9 cellular contexts compared by ENCODE assay signal in the genomic region with DNA sequence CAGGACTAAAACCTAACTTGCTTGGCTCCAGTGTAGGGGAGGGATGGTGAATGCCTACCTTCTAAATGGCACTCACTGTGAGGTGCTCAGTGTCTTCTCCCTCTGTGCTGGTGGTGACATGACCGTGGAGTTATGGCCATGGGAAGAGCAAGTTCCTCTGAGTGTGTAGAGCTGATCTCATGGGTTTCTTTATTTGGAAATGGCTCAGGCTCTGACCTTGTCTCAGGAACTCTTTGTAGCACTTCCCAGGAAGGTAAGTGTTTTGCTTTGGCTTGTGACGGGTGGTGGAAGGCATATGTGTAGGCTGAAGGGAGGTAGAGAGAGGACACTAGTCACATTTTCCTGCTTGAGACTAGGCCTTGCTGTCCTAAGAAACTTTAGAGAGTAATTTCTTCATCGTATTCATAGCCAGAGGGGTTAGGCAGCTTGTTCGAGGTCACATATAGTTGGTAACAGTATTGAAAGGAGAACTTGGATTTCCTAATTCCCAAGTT. TPM values are rescaled to one million over a fixed set of nuclear protein-coding genes. Genes with fewer than 3 reads are reported as not detected.
DNase-seq lines count a peak whose midpoint lies in the region; ATAC-seq and TF ChIP-seq lines count a peak whose summit lies in the region.
"Had no signal": no experiment of that assay in that cellular context is flagged by ENCODE, and none has a peak within 500 bp of the region (broad histone marks: within the 10 kb centered on the region; RNA-seq: fewer than 3 reads in every experiment).

No MANE protein-coding gene starts in this region.

- peak overlapping the region; percentile 86 for H3K4me3 Mint-ChIP-seq in natural killer cell

- peak overlapping the region; percentile 41 to 89 (median 68) for H3K4me2 ChIP-seq in BLaER1 treated with 17β-estradiol and CSF1 and Interleukin-3, amounts not matched to agents 10 nM and 100 nM

- intact Hi-C loops in natural killer cell (cut with micrococcal nuclease), result loop anchor here (5.0 kb wide), 1 partner anchor 48 kb away; no protein-coding TSS in a partner anchor

- ATAC-seq in natural killer cell (peak in 1 of 3 donors; percentile 7), HG03095 (IDR thresholded peaks at IDR 0.05; ENCODE audit: unreplicated experiment) (no peak)

- H3K36me3 ChIP-seq in BLaER1 treated with 17β-estradiol and CSF1 and Interleukin-3, amounts not matched to agents 10 nM and 100 nM, result peaks cover 8 to 75% (median 51%) of the 10 kb centered on the region in 11 experiments; a peak in 19 of 22 replicates
- H3K36me3 ChIP-seq in duodenal mucosa (ENCODE audit: control insufficient read depth in 1 of 2, insufficient read depth in 2 of 2, low read length in 2 of 2), result no peaks in the 10 kb centered on the region

- H3K9me3 ChIP-seq in BLaER1 treated with 17β-estradiol and CSF1 and Interleukin-3, amounts not matched to agents 10 nM and 100 nM (replicated peaks in 1 of 11), result peaks cover 0 to 5% (median 0%) of the 10 kb centered on the region in 11 experiments; a peak in 1 of 22 replicates
- no peaks in the 10 kb centered on the region for H3K9me3 ChIP-seq in duodenal mucosa (ENCODE audit: control insufficient read depth in 1 of 2, low read length in 2 of 2)

- peak; percentile 31 for DNase-seq in MV-4-11 (lab: John Stamatoyannopoulos, UW)
- DNase-seq in natural killer cell, result no peak
- DNase-seq in DMS53 (lab: John Stamatoyannopoulos, UW), result no peak
- no peak for DNase-seq in epidermal melanocyte (ENCODE audit: insufficient read length, low spot score)
- no peak for DNase-seq in NCI-H2029 (lab: John Stamatoyannopoulos, UW)
- DNase-seq: NCI-H2171 had no signal

- H3K27ac Mint-ChIP-seq in natural killer cell, result peak overlapping the region; percentile 94 to 97

- H3K27ac ChIP-seq in BLaER1 treated with 17β-estradiol and CSF1 and Interleukin-3, amounts not matched to agents 10 nM and 100 nM, result peak overlapping the region in 9 of 11 experiments; percentile 3 to 62 (median 49); a peak in 14 of 22 replicates
- peak overlapping the region; percentile 73 for H3K27ac ChIP-seq in duodenal mucosa (ENCODE audit: low read depth, low read length)

- H3K9me3 Mint-ChIP-seq in natural killer cell, result no peaks in the 10 kb centered on the region

- H3K4me1 ChIP-seq in BLaER1 treated with 17β-estradiol and CSF1 and Interleukin-3, amounts not matched to agents 10 nM and 100 nM, result peaks cover 47 to 90% (median 76%) of the 10 kb centered on the region in 10 experiments
- peaks cover 19 to 31% of the 10 kb centered on the region in 2 donors for H3K4me1 ChIP-seq in duodenal mucosa (ENCODE audit: control insufficient read depth in 1 of 2, insufficient read depth in 2 of 2, low read length in 2 of 2)

- no peaks in the 10 kb centered on the region for H3K27me3 Mint-ChIP-seq in natural killer cell (ENCODE audit: low read depth in 2 of 2)

- peaks cover 83 to 86% of the 10 kb centered on the region in 2 donors for H3K4me1 Mint-ChIP-seq in natural killer cell

- peak overlapping the region in 6 of 10 experiments; percentile 5 to 59 (median 33); a peak in 9 of 20 replicates for H3K4me3 ChIP-seq in BLaER1 treated with 17β-estradiol and CSF1 and Interleukin-3, amounts not matched to agents 10 nM and 100 nM
- H3K4me3 ChIP-seq in duodenal mucosa (ENCODE audit: low read depth in 1 of 2, low read length in 2 of 2), result peak overlapping the region; percentile 3 to 17

- TF ChIP-seq CTCF in natural killer cell (IDR thresholded peaks at IDR 0.05), result no peak

- peak overlapping the region in 6 of 11 experiments; percentile 11 to 52 (median 32); a peak in 9 of 22 replicates for H3K9ac ChIP-seq in BLaER1 treated with 17β-estradiol and CSF1 and Interleukin-3, amounts not matched to agents 10 nM and 100 nM
- H3K9ac ChIP-seq in duodenal mucosa (ENCODE audit: low read depth in 1 of 2, low read length in 2 of 2), result no peak overlapping the region

- H3K36me3 Mint-ChIP-seq in natural killer cell, result peaks cover 14% of the 10 kb centered on the region

- H4K20me1 ChIP-seq in BLaER1 treated with 17β-estradiol and CSF1 and Interleukin-3, amounts not matched to agents 10 nM and 100 nM, result peaks cover 75 to 98% (median 80%) of the 10 kb centered on the region in 11 experiments; a peak in 21 of 22 replicates

- H3K27me3 ChIP-seq in BLaER1 treated with 17β-estradiol and CSF1 and Interleukin-3, amounts not matched to agents 10 nM and 100 nM, result peaks cover 17 to 93% (median 76%) of the 10 kb centered on the region in 11 experiments
- H3K27me3 ChIP-seq in duodenal mucosa (ENCODE audit: control insufficient read depth in 1 of 2, insufficient read depth in 2 of 2, low read length in 2 of 2), result no peaks in the 10 kb centered on the region

RNA-seq across cellular contexts. Expression of a gene that starts 6.5 kb away (rescaled TPM):
- total RNA-seq in natural killer cell, result 1,000 to 10,000 TPM in 1 of 3 donors, 100 to 1,000 TPM in 2; 866 to 1,028 (median 919) TPM

Comparison
In these comparisons a context has a peak if more than half of its experiments do, and no peak if none do; other contexts are left out.
1. H3K9ac ChIP-seq: peak in BLaER1 treated with 17β-estradiol and CSF1 and Interleukin-3, amounts not matched to agents 10 nM and 100 nM (6 of 11); none in duodenal mucosa (0 of 2).